In the genomic region with DNA sequence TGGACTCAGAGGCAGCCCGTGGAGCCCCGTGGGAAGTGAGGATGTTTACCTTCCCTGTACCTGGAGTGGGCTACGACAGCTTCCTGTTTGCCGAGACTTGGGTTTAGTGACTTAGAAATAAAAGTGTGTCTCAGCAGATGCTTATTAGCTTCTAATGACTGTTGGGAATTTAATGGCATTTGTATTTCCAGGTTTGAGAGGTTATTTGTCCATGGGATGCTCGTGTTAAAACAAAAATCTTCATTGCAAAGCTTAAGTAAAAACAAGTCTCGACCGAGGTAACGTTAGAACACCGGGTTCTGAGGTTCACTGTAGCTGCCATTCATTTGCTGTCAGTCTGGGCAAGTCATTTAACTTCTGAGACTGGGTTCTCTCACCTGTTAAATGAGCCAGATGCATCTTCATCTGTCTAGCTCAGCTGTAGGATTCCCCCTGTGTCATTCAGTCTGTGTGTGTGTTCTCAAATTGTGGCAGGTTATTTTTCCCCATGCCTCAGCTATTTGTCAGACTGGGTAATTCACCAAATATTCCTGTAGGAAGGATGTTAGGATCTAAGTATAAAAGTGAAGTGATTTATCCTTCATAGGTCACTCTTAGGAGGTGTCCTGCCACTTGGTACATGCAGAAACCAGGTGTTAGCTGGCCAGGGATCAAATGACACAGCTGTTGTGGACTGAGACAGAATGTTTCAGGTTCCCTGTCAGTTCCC, we compare ENCODE assay signal across 8 cellular contexts. TPM values are rescaled to one million over a fixed set of nuclear protein-coding genes. Genes with fewer than 3 reads are reported as not detected.
DNase-seq lines count a peak whose midpoint lies in the region; ATAC-seq and TF ChIP-seq lines count a peak whose summit lies in the region.

No MANE protein-coding gene starts in this region.

- ATAC-seq in GM18867 (IDR thresholded peaks at IDR 0.05; ENCODE audit: unreplicated experiment) (peak; percentile 23), HG03457 (IDR thresholded peaks at IDR 0.05; ENCODE audit: unreplicated experiment) (no peak), HG03159 (IDR thresholded peaks at IDR 0.05; ENCODE audit: unreplicated experiment) (no peak), GM18498 (IDR thresholded peaks at IDR 0.05; ENCODE audit: unreplicated experiment) (no peak)

- TF ChIP-seq CTCF in AG04450 (IDR thresholded peaks at IDR 0.05; ENCODE audit: low read depth, low read length) (no peak), cardiac fibroblast (IDR thresholded peaks at IDR 0.05; ENCODE audit: low read depth, low read length) (no peak), mesothelial cell of epicardium (IDR thresholded peaks at IDR 0.05; ENCODE audit: unreplicated experiment) (no peak)

- H3K27me3 Mint-ChIP-seq in mesothelial cell of epicardium (ENCODE audit: low read depth) = no peaks in the 10 kb centered on the region

- CTCF ChIA-PET in AG04450 (lab: Charles Lee) = interaction anchor here (0.7 to 1.0 kb wide), 4 partner anchors 13 to 118 kb away, joined by 3 to 5 read pairs (median 4); no protein-coding TSS in a partner anchor

- peaks cover 8% of the 10 kb centered on the region for H3K36me3 Mint-ChIP-seq in mesothelial cell of epicardium

- DNase-seq in AG04450 (ENCODE audit: low read depth, low spot score) = no peak
- DNase-seq in M059J (ENCODE audit: low read depth) = peak; percentile 11
- peak in 1 of 2 donors; percentile 23 for DNase-seq in cardiac fibroblast (ENCODE audit: low read depth in 2 of 2)
- no peak for DNase-seq in mesothelial cell of epicardium (ENCODE audit: low spot score in 2 of 2, unreplicated experiment in 2 of 2)

- POLR2A ChIA-PET in AG04450 (lab: Yijun Ruan, JAX) = interaction anchor here (0.5 to 1.9 kb wide), 5 partner anchors 22 to 134 kb away, joined by 3 to 14 read pairs (median 5); partner anchors contain the start of genes FEZ1 and STT3A

- no peaks in the 10 kb centered on the region for H3K9me3 ChIP-seq in AG04450 (ENCODE audit: control insufficient read depth, insufficient read depth, low read length)

- peaks cover 17% of the 10 kb centered on the region for H3K4me1 Mint-ChIP-seq in mesothelial cell of epicardium

- no peaks in the 10 kb centered on the region for H3K27me3 ChIP-seq in AG04450 (ENCODE audit: control insufficient read depth, insufficient read depth, low read length)

- peak overlapping the region; percentile 84 for H3K4me3 Mint-ChIP-seq in mesothelial cell of epicardium

- H3K27ac Mint-ChIP-seq in mesothelial cell of epicardium = peak overlapping the region; percentile 89

- H3K4me3 ChIP-seq in AG04450 (ENCODE audit: low read depth, low read length) (peak overlapping the region; percentile 96), cardiac fibroblast (replicated peaks in 1 of 2; ENCODE audit: low read depth in 2 of 2, low read length in 2 of 2) (peak overlapping the region; percentile 90 to 91)

- H3K27ac ChIP-seq in AG04450 (ENCODE audit: low read depth, low read length) = peak overlapping the region; percentile 31

- H3K9me3 Mint-ChIP-seq in mesothelial cell of epicardium = peaks cover 5% of the 10 kb centered on the region

RNA-seq across cellular contexts. Expression of gene EI24, which starts 0.8 kb away (rescaled TPM):
- 129 and 150 TPM in 2 replicates for polyA plus RNA-seq in AG04450 (2011; rRNA removed)
- polyA minus RNA-seq in AG04450 (2011; rRNA and poly(A)+ RNA removed) = 75.5 and 87.7 TPM in 2 replicates
- total RNA-seq in M059J (2014; rRNA removed; shearing (Covaris generic)) = 108 and 118 TPM in 2 replicates
- total RNA-seq in mesothelial cell of epicardium = 67.2 to 69.3 TPM (median 67.8 TPM) in 3 replicates

RNA-seq across cellular contexts. Expression of gene STT3A, which starts 22.6 kb away (rescaled TPM):
- 382 and 401 TPM in 2 replicates for polyA plus RNA-seq in AG04450 (2011; rRNA removed)
- polyA minus RNA-seq in AG04450 (2011; rRNA and poly(A)+ RNA removed) = 890 and 992 TPM in 2 replicates
- 421 and 482 TPM in 2 replicates for total RNA-seq in M059J (2014; rRNA removed; shearing (Covaris generic))
- total RNA-seq in mesothelial cell of epicardium = 146 to 167 TPM (median 162 TPM) in 3 replicates

RNA-seq across cellular contexts. Expression of gene CHEK1, which starts 54.9 kb away (rescaled TPM):
- polyA plus RNA-seq in AG04450 (2011; rRNA removed) = 20.8 and 33.2 TPM in 2 replicates
- 15.8 and 23.6 TPM in 2 replicates for polyA minus RNA-seq in AG04450 (2011; rRNA and poly(A)+ RNA removed)
- total RNA-seq in M059J (2014; rRNA removed; shearing (Covaris generic)) = 42.9 and 46.3 TPM in 2 replicates
- 23.3 to 25.9 TPM (median 24.7 TPM) in 3 replicates for total RNA-seq in mesothelial cell of epicardium
